1 cellular context compared by ENCODE assay signal in genomic region chr4:133151301-133151680, GRCh38.
TF ChIP-seq lines count a peak whose summit lies in the region.

No MANE protein-coding gene starts in this region.

TF ChIP-seq in WTC11, 78 proteins besides CTCF, POLR2A, EP300 and RAD21 (continued from another document):
- TF ChIP-seq PREB (CRISPR knock-in tag; IDR thresholded peaks at IDR 0.05; ENCODE audit: borderline replicate concordance): no peak
- TF ChIP-seq USF1 (CRISPR knock-in tag; IDR thresholded peaks at IDR 0.05): no peak
- TF ChIP-seq ZNF425 (CRISPR knock-in tag; conservative IDR thresholded peaks at IDR 0.05): no peak
- TF ChIP-seq JUN (CRISPR knock-in tag; IDR thresholded peaks at IDR 0.05): no peak
- no peak for TF ChIP-seq ATF1 (CRISPR knock-in tag; IDR thresholded peaks at IDR 0.05)
- TF ChIP-seq RELA (CRISPR knock-in tag; IDR thresholded peaks at IDR 0.05; ENCODE audit: borderline replicate concordance): no peak
- TF ChIP-seq TP53 (CRISPR knock-in tag; IDR thresholded peaks at IDR 0.05): no peak
- no peak; the same call in 1 of the 2 replicates for TF ChIP-seq ZNF219 (CRISPR knock-in tag; IDR thresholded peaks at IDR 0.05; ENCODE audit: borderline replicate concordance)
- TF ChIP-seq AFF4 (CRISPR knock-in tag; IDR thresholded peaks at IDR 0.05; ENCODE audit: borderline replicate concordance): no peak
- no peak for TF ChIP-seq ZNF671 (CRISPR knock-in tag; IDR thresholded peaks at IDR 0.05)
- 0 out of 2 replicates have a peak, but pooled peaks have one; percentile 9 for TF ChIP-seq PRDM15 (CRISPR knock-in tag; IDR thresholded peaks at IDR 0.05)
- no peak for TF ChIP-seq NR3C1 (CRISPR knock-in tag; conservative IDR thresholded peaks at IDR 0.05; ENCODE audit: low read depth)
- TF ChIP-seq USF2 (CRISPR knock-in tag; IDR thresholded peaks at IDR 0.05): no peak
- TF ChIP-seq GABPB1 (CRISPR knock-in tag; IDR thresholded peaks at IDR 0.05): no peak
- no peak for TF ChIP-seq MXD4 (CRISPR knock-in tag; IDR thresholded peaks at IDR 0.05; ENCODE audit: borderline replicate concordance)
- TF ChIP-seq FOXK1 (CRISPR knock-in tag; IDR thresholded peaks at IDR 0.05): no peak
- TF ChIP-seq CREM (CRISPR knock-in tag; IDR thresholded peaks at IDR 0.05): peak; percentile 41; the same call in 1 of the 2 replicates
- no peak for TF ChIP-seq NFE2L1 (CRISPR knock-in tag; IDR thresholded peaks at IDR 0.05)
